In genomic region chr2:219571311-219572236, GRCh38 we compare ENCODE assay signal across 8 cellular contexts. TPM values are rescaled to one million over a fixed set of nuclear protein-coding genes. Genes with fewer than 3 reads are reported as not detected.
DNase-seq lines count a peak whose midpoint lies in the region; ATAC-seq and TF ChIP-seq lines count a peak whose summit lies in the region.

Gene OBSL1 (minus strand): TSS chr2:219571539. CDS start chr2:219571232, 307 bp downstream.

- DNase-seq in G401 (ENCODE audit: low spot score) (peak; percentile 69), NCI-H2029 (lab: John Stamatoyannopoulos, UW) (peak; percentile 59), foreskin fibroblast (peak; percentile 53 to 77)
- no peak for DNase-seq in activated CD8-positive, alpha-beta T cell treated with anti-CD3 and anti-CD28 coated beads for 36 hours
- DNase-seq in naive thymus-derived CD8-positive, alpha-beta T cell: no peak
- no peak for DNase-seq in activated T-helper 2 cell treated with anti-CD3 and anti-CD28 coated beads, Interferon-gamma antibody, Interleukin-2, Interleukin-4, amounts not matched to agents 10 μg/mL and 5 μg/mL and 100 μg/mL, durations not matched to agents 14 hours and 24 hours and 36 hours (ENCODE audit: low spot score)

- no peaks in the 10 kb centered on the region for H3K9me3 Mint-ChIP-seq in activated CD8-positive, alpha-beta T cell treated with anti-CD3 and anti-CD28 coated beads for 36 hours
- no peaks in the 10 kb centered on the region for H3K9me3 Mint-ChIP-seq in naive thymus-derived CD8-positive, alpha-beta T cell
- H3K9me3 Mint-ChIP-seq in activated T-helper 2 cell treated with anti-CD3 and anti-CD28 coated beads, Interferon-gamma antibody, Interleukin-2, Interleukin-4, amounts not matched to agents 10 μg/mL and 5 μg/mL and 100 μg/mL, durations not matched to agents 14 hours and 24 hours and 36 hours: no peaks in the 10 kb centered on the region

- no peak for TF ChIP-seq CTCF in activated CD8-positive, alpha-beta T cell treated with anti-CD3 and anti-CD28 coated beads for 36 hours (IDR thresholded peaks at IDR 0.05)
- no peak for TF ChIP-seq CTCF in foreskin fibroblast (IDR thresholded peaks at IDR 0.05; ENCODE audit: low read depth, low read length)

- peak within 1 kb of the TSS; percentile 56 to 58 for H3K4me3 ChIP-seq in foreskin fibroblast (ENCODE audit: low read depth in 1 of 2, low read length in 2 of 2)

- CTCF ChIA-PET in activated CD8-positive, alpha-beta T cell treated with anti-CD3 and anti-CD28 coated beads for 36 hours (lab: Charles Lee): interaction anchor here (1.1 to 3.1 kb wide), 4 partner anchors 11 to 42 kb away, joined by 3 to 22 read pairs (median 4); no protein-coding TSS in a partner anchor

- peaks cover 39% of the 10 kb centered on the region for H3K27me3 Mint-ChIP-seq in activated CD8-positive, alpha-beta T cell treated with anti-CD3 and anti-CD28 coated beads for 36 hours
- peaks cover 22 to 68% (median 42%) of the 10 kb centered on the region in 5 donors for H3K27me3 Mint-ChIP-seq in naive thymus-derived CD8-positive, alpha-beta T cell
- peaks cover 31% of the 10 kb centered on the region for H3K27me3 Mint-ChIP-seq in activated T-helper 2 cell treated with anti-CD3 and anti-CD28 coated beads, Interferon-gamma antibody, Interleukin-2, Interleukin-4, amounts not matched to agents 10 μg/mL and 5 μg/mL and 100 μg/mL, durations not matched to agents 14 hours and 24 hours and 36 hours (ENCODE audit: low read depth)

- intact Hi-C loops in activated CD8-positive, alpha-beta T cell treated with anti-CD3 and anti-CD28 coated beads for 36 hours (cut with micrococcal nuclease): no loop called here
- intact Hi-C loops in activated T-helper 2 cell treated with anti-CD3 and anti-CD28 coated beads, Interferon-gamma antibody, Interleukin-2, Interleukin-4, amounts not matched to agents 10 μg/mL and 5 μg/mL and 100 μg/mL, durations not matched to agents 14 hours and 24 hours and 36 hours (cut with micrococcal nuclease): no loop called here

- peak; percentile 27 for ATAC-seq in activated CD8-positive, alpha-beta T cell treated with anti-CD3 and anti-CD28 coated beads for 36 hours
- peak; percentile 51 to 59 for ATAC-seq in naive thymus-derived CD8-positive, alpha-beta T cell
- ATAC-seq in GM21717 (IDR thresholded peaks at IDR 0.05; ENCODE audit: unreplicated experiment) (no peak), HG03175 (IDR thresholded peaks at IDR 0.05; ENCODE audit: unreplicated experiment) (no peak)

- H3K4me1 Mint-ChIP-seq in activated CD8-positive, alpha-beta T cell treated with anti-CD3 and anti-CD28 coated beads for 36 hours (ENCODE audit: low read depth): no peaks in the 10 kb centered on the region
- peaks cover 0 to 3% (median under 1%) of the 10 kb centered on the region in 4 donors for H3K4me1 Mint-ChIP-seq in naive thymus-derived CD8-positive, alpha-beta T cell
- no peaks in the 10 kb centered on the region for H3K4me1 Mint-ChIP-seq in activated T-helper 2 cell treated with anti-CD3 and anti-CD28 coated beads, Interferon-gamma antibody, Interleukin-2, Interleukin-4, amounts not matched to agents 10 μg/mL and 5 μg/mL and 100 μg/mL, durations not matched to agents 14 hours and 24 hours and 36 hours (ENCODE audit: low read depth)

- H3K4me3 Mint-ChIP-seq in activated CD8-positive, alpha-beta T cell treated with anti-CD3 and anti-CD28 coated beads for 36 hours: peak within 1 kb of the TSS; percentile 47
- peak within 1 kb of the TSS; percentile 2 to 83 (median 48) for H3K4me3 Mint-ChIP-seq in naive thymus-derived CD8-positive, alpha-beta T cell
- no peak within 1 kb of the TSS for H3K4me3 Mint-ChIP-seq in activated T-helper 2 cell treated with anti-CD3 and anti-CD28 coated beads, Interferon-gamma antibody, Interleukin-2, Interleukin-4, amounts not matched to agents 10 μg/mL and 5 μg/mL and 100 μg/mL, durations not matched to agents 14 hours and 24 hours and 36 hours (ENCODE audit: low read depth)

- in situ Hi-C loops in G401 (cut with HindIII; ENCODE audit: low sequenced_read_pairs): no loop called here

- H3K27ac Mint-ChIP-seq in activated CD8-positive, alpha-beta T cell treated with anti-CD3 and anti-CD28 coated beads for 36 hours: no peak within 1 kb of the TSS
- H3K27ac Mint-ChIP-seq in naive thymus-derived CD8-positive, alpha-beta T cell: peak within 1 kb of the TSS in 3 of 10 donors; percentile 19 to 46 (median 21)
- no peak within 1 kb of the TSS for H3K27ac Mint-ChIP-seq in activated T-helper 2 cell treated with anti-CD3 and anti-CD28 coated beads, Interferon-gamma antibody, Interleukin-2, Interleukin-4, amounts not matched to agents 10 μg/mL and 5 μg/mL and 100 μg/mL, durations not matched to agents 14 hours and 24 hours and 36 hours

- POLR2A ChIA-PET in activated CD8-positive, alpha-beta T cell treated with anti-CD3 and anti-CD28 coated beads for 36 hours (lab: Charles Lee): interaction anchor here (1.0 kb wide), 2 partner anchors 11 to 20 kb away, joined by 3 read pairs; no protein-coding TSS in a partner anchor
- POLR2A ChIA-PET in naive thymus-derived CD8-positive, alpha-beta T cell (lab: Charles Lee): no interaction called here

- H3K36me3 Mint-ChIP-seq in activated CD8-positive, alpha-beta T cell treated with anti-CD3 and anti-CD28 coated beads for 36 hours (ENCODE audit: low read depth): no peaks in the 10 kb centered on the region
- H3K36me3 Mint-ChIP-seq in naive thymus-derived CD8-positive, alpha-beta T cell: no peaks in the 10 kb centered on the region
- no peaks in the 10 kb centered on the region for H3K36me3 Mint-ChIP-seq in activated T-helper 2 cell treated with anti-CD3 and anti-CD28 coated beads, Interferon-gamma antibody, Interleukin-2, Interleukin-4, amounts not matched to agents 10 μg/mL and 5 μg/mL and 100 μg/mL, durations not matched to agents 14 hours and 24 hours and 36 hours (ENCODE audit: low read depth)

RNA-seq across cellular contexts. Expression of gene OBSL1, which starts in this region (rescaled TPM):
- 106 and 117 TPM in 2 replicates for total RNA-seq in G401 (2014; rRNA removed; shearing (Covaris generic))
- 1 to 10 TPM; 1.3 to 1.4 TPM for total RNA-seq in activated CD8-positive, alpha-beta T cell treated with anti-CD3 and anti-CD28 coated beads for 36 hours
- 1 to 10 TPM in 1 of 2 experiments, under 1 TPM in 1; 0.96 to 1.1 TPM for total RNA-seq in naive thymus-derived CD8-positive, alpha-beta T cell
- polyA plus RNA-seq in naive thymus-derived CD8-positive, alpha-beta T cell: not detected
- total RNA-seq in activated T-helper 2 cell treated with anti-CD3 and anti-CD28 coated beads, Interferon-gamma antibody, Interleukin-2, Interleukin-4, amounts not matched to agents 10 μg/mL and 5 μg/mL and 100 μg/mL, durations not matched to agents 14 hours and 24 hours and 36 hours: 0.37 and 0.59 TPM in 2 replicates

Comparison
In these comparisons a context has a peak if more than half of its experiments do, and no peak if none do; other contexts are left out.
1. RNA of gene OBSL1 (total RNA-seq): 106 to 117 TPM in G401; 1.3 to 1.4 TPM in activated CD8-positive, alpha-beta T cell treated with anti-CD3 and anti-CD28 coated beads for 36 hours, 0.96 to 1.1 TPM in naive thymus-derived CD8-positive, alpha-beta T cell and 0.37 to 0.59 TPM in activated T-helper 2 cell treated with anti-CD3 and anti-CD28 coated beads, Interferon-gamma antibody, Interleukin-2, Interleukin-4, amounts not matched to agents 10 μg/mL and 5 μg/mL and 100 μg/mL, durations not matched to agents 14 hours and 24 hours and 36 hours; every median in the first group is over 10 times any median in the second.
2. DNase-seq: peak in G401 (single experiment), NCI-H2029 (single experiment) and foreskin fibroblast (2 of 2); none in activated CD8-positive, alpha-beta T cell treated with anti-CD3 and anti-CD28 coated beads for 36 hours (single experiment), naive thymus-derived CD8-positive, alpha-beta T cell (0 of 10) and activated T-helper 2 cell treated with anti-CD3 and anti-CD28 coated beads, Interferon-gamma antibody, Interleukin-2, Interleukin-4, amounts not matched to agents 10 μg/mL and 5 μg/mL and 100 μg/mL, durations not matched to agents 14 hours and 24 hours and 36 hours (single experiment).
3. ATAC-seq: peak in activated CD8-positive, alpha-beta T cell treated with anti-CD3 and anti-CD28 coated beads for 36 hours (single experiment) and naive thymus-derived CD8-positive, alpha-beta T cell (2 of 2); none in GM21717 (single experiment) and HG03175 (single experiment).